9 cellular contexts compared by ENCODE assay signal in the genomic region with DNA sequence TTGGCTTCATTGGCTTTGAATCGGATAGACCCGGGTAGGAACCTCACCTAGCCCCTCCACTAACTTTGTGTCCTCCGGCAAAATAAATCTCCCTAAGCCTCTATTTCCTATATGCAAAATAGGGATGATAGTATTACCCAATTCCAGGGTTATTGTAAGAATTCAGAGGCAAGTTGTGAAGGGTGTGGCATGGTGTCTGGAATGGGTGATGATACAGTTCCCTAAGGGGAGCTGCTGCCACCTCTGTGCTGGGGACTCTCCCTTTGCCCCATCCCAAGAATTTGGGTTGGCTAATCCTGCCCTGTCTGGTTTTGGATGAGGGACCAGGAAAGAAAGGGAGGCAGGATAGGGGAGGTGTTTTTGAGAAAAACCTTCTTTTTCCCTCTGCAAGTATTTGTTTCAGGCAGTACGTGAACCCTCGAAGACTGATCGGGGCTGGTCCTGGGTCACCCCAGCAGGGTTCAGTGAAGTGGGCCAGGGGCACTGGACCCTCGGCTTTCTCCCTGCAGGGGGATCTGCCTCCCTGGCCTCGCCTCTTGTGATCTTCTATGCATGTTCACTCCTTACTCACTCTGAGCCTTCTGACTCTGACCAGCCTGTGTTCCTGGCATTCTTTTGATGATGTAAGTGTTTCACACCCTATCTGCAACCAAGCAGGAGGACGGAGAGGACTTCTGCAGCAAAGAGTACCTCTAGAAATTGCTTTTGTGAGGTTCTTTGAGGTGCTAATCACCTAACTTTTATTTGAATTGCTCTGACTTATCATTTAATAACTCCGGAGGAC.
DNase-seq lines count a peak whose midpoint lies in the region; ATAC-seq and TF ChIP-seq lines count a peak whose summit lies in the region.
"Had no signal": no experiment of that assay in that cellular context is flagged by ENCODE, and none has a peak within 500 bp of the region (broad histone marks: within the 10 kb centered on the region; RNA-seq: fewer than 3 reads in every experiment).

No MANE protein-coding gene starts in this region.

- DNase-seq in activated T-cell treated with anti-CD3 and anti-CD28 coated beads, Interleukin-2, amount 50 U/mL, for 4 hours, result no peak
- DNase-seq in activated T-cell treated with anti-CD3 and anti-CD28 coated beads for 4 hours, result no peak
- DNase-seq in ascending aorta (ENCODE audit: low spot score in 2 of 2), result peak in 1 of 2 donors; percentile 77
- peak; percentile 25 for DNase-seq in kidney glomerular epithelial cell (lab: John Stamatoyannopoulos, UW)
- DNase-seq in NCI-H2029 (lab: John Stamatoyannopoulos, UW), result no peak
- DNase-seq: C1 segment of cervical spinal cord had no signal

- H3K4me3 ChIP-seq in ascending aorta (peak overlapping the region in 1 of 2 donors; percentile 18), urinary bladder (ENCODE audit: low read depth, low read length) (no peak overlapping the region)

- no peak for TF ChIP-seq CTCF in ascending aorta (IDR thresholded peaks at IDR 0.05)

- 68% methylated on average over 10 of the region's 10 CpGs for WGBS in urinary bladder

- no peaks in the 10 kb centered on the region for H3K36me3 Mint-ChIP-seq in activated T-cell treated with anti-CD3 and anti-CD28 coated beads, Interleukin-2, amount 50 U/mL, for 4 hours (ENCODE audit: insufficient read depth)

- peaks cover 44 to 80% of the 10 kb centered on the region in 2 donors for H3K4me1 ChIP-seq in ascending aorta
- H3K4me1 ChIP-seq in urinary bladder (ENCODE audit: insufficient read depth), result peaks cover 2% of the 10 kb centered on the region

- peaks cover 92% of the 10 kb centered on the region for H3K4me1 Mint-ChIP-seq in activated T-cell treated with anti-CD3 and anti-CD28 coated beads, Interleukin-2, amount 50 U/mL, for 4 hours (ENCODE audit: low read depth)

- H3K27me3 ChIP-seq in ascending aorta, result no peaks in the 10 kb centered on the region

- H3K9me3 Mint-ChIP-seq in activated T-cell treated with anti-CD3 and anti-CD28 coated beads, Interleukin-2, amount 50 U/mL, for 4 hours, result no peaks in the 10 kb centered on the region

- H3K27ac ChIP-seq in ascending aorta (peak overlapping the region; percentile 75 to 88), urinary bladder (ENCODE audit: low read depth) (peak overlapping the region; percentile 33)

- no peaks in the 10 kb centered on the region for H3K36me3 ChIP-seq in ascending aorta
- no peaks in the 10 kb centered on the region for H3K36me3 ChIP-seq in urinary bladder (ENCODE audit: insufficient read depth)

- intact Hi-C loops in ascending aorta (cut with DNase I), result no loop called here

- H3K9me3 ChIP-seq in ascending aorta, result no peaks in the 10 kb centered on the region

- peak overlapping the region; percentile 84 for H3K4me3 Mint-ChIP-seq in activated T-cell treated with anti-CD3 and anti-CD28 coated beads, Interleukin-2, amount 50 U/mL, for 4 hours

- no peaks in the 10 kb centered on the region for H3K27me3 Mint-ChIP-seq in activated T-cell treated with anti-CD3 and anti-CD28 coated beads, Interleukin-2, amount 50 U/mL, for 4 hours (ENCODE audit: low read depth)

- ATAC-seq in activated T-cell treated with anti-CD3 and anti-CD28 coated beads, Interleukin-2, amount 50 U/mL, for 4 hours, result peak; percentile 65 to 69
- no peak for ATAC-seq in GM21367 (IDR thresholded peaks at IDR 0.05; ENCODE audit: unreplicated experiment)
- no peak for ATAC-seq in GM18907 (IDR thresholded peaks at IDR 0.05; ENCODE audit: unreplicated experiment)

Comparison
In these comparisons a context has a peak if more than half of its experiments do, and no peak if none do; other contexts are left out.
1. ATAC-seq: peak in activated T-cell treated with anti-CD3 and anti-CD28 coated beads, Interleukin-2, amount 50 U/mL, for 4 hours (2 of 2); none in GM21367 (single experiment) and GM18907 (single experiment).